16 cellular contexts compared by ENCODE assay signal in genomic region chr1:46210561-46210960, GRCh38. TPM values are rescaled to one million over a fixed set of nuclear protein-coding genes. Genes with fewer than 3 reads are reported as not detected.
DNase-seq lines count a peak whose midpoint lies in the region.
"Had no signal": no experiment of that assay in that cellular context is flagged by ENCODE, and none has a peak within 500 bp of the region (broad histone marks: within the 10 kb centered on the region; RNA-seq: fewer than 3 reads in every experiment).

No MANE protein-coding gene starts in this region.

- in situ Hi-C loops in G401 (cut with HindIII; ENCODE audit: low sequenced_read_pairs): loop anchor here (10.0 kb wide), 1 partner anchor 176 kb away; no protein-coding TSS in a partner anchor

- peak; percentile 49 for DNase-seq in NCI-H2171 treated with DMSO at 0.1 percent for 48 hours (lab: John Stamatoyannopoulos, UW)
- no peak for DNase-seq in NCI-H2171 (lab: John Stamatoyannopoulos, UW)
- DNase-seq in G401 (ENCODE audit: low spot score): peak; percentile 73
- DNase-seq in cerebellar cortex (ENCODE audit: low spot score): peak; percentile 65
- no peak for DNase-seq in SIG-M5 treated with dmso at 0.1 percent for 504 hours (lab: John Stamatoyannopoulos, UW; ENCODE audit: unreplicated experiment)
- no peak for DNase-seq in NCI-H2196 (lab: John Stamatoyannopoulos, UW; ENCODE audit: unreplicated experiment)
- DNase-seq: AML-193; Caco-2; Calu3; CD4-positive, alpha-beta T cell; CD8-positive, alpha-beta T cell; DMS79 treated with DMSO at 0.1 percent for 48 hours; GDM1 had no signal

RNA-seq across cellular contexts. Expression of gene LURAP1, which starts 7.4 kb away (rescaled TPM):
- 6.0 and 7.8 TPM in 2 replicates for total RNA-seq in G401 (2014; rRNA removed; shearing (Covaris generic))
- total RNA-seq: Caco-2; Calu3; CD8-positive, alpha-beta T cell had no signal

RNA-seq across cellular contexts. Expression of gene POMGNT1, which starts 12.3 kb away (rescaled TPM):
- total RNA-seq in G401 (2014; rRNA removed; shearing (Covaris generic)): 78.6 and 118 TPM in 2 replicates

RNA-seq across cellular contexts. Expression of gene P3R3URF, which starts 34.3 kb away (rescaled TPM):
- not detected in 2 replicates for total RNA-seq in G401 (2014; rRNA removed; shearing (Covaris generic))
- total RNA-seq: A172; B cell; Caco-2; Calu3; CD4-positive, alpha-beta T cell; CD8-positive, alpha-beta T cell; GM12878 had no signal

RNA-seq across cellular contexts. Expression of gene TSPAN1, which starts 35.7 kb away (rescaled TPM):
- total RNA-seq in G401 (2014; rRNA removed; shearing (Covaris generic)): 5.9 TPM in 1 of 2 replicates, not detected in the other
- total RNA-seq: B cell; CD4-positive, alpha-beta T cell; CD8-positive, alpha-beta T cell had no signal

RNA-seq across cellular contexts. Expression of gene RAD54L, which starts 37.0 kb away (rescaled TPM):
- total RNA-seq in G401 (2014; rRNA removed; shearing (Covaris generic)): 16.8 and 20.6 TPM in 2 replicates

Comparison
In these comparisons a context has a peak if more than half of its experiments do, and no peak if none do; other contexts are left out.
1. DNase-seq: peak in NCI-H2171 treated with DMSO at 0.1 percent for 48 hours (single experiment), G401 (single experiment) and cerebellar cortex (single experiment); none in NCI-H2171 (single experiment), SIG-M5 treated with dmso at 0.1 percent for 504 hours (single experiment) and NCI-H2196 (single experiment).